ENCODE assay signal across 15 cellular contexts in genomic region chr3:52407779-52408178, GRCh38. TPM values are rescaled to one million over a fixed set of nuclear protein-coding genes. Genes with fewer than 3 reads are reported as not detected.
DNase-seq lines count a peak whose midpoint lies in the region; ATAC-seq and TF ChIP-seq lines count a peak whose summit lies in the region.
"Had no signal": no experiment of that assay in that cellular context is flagged by ENCODE, and none has a peak within 500 bp of the region (broad histone marks: within the 10 kb centered on the region; RNA-seq: fewer than 3 reads in every experiment).

No MANE protein-coding gene starts in this region.

- no peaks in the 10 kb centered on the region for H3K27me3 Mint-ChIP-seq in CD8-positive, alpha-beta T cell (ENCODE audit: low read depth)
- H3K27me3 Mint-ChIP-seq in brain (peaks cover 7% of the 10 kb centered on the region), nephron progenitor cell (ENCODE audit: low read depth, poor library complexity) (peaks cover 3% of the 10 kb centered on the region)

- peaks cover 43% of the 10 kb centered on the region for H3K4me1 Mint-ChIP-seq in CD8-positive, alpha-beta T cell (ENCODE audit: low read depth)
- H3K4me1 Mint-ChIP-seq in brain (peaks cover 35% of the 10 kb centered on the region), nephron progenitor cell (peaks cover 36% of the 10 kb centered on the region)

- H3K4me3 Mint-ChIP-seq in CD8-positive, alpha-beta T cell, result peak overlapping the region; percentile 89
- H3K4me3 Mint-ChIP-seq in brain (peak overlapping the region; percentile 89 to 96 (median 92)), nephron progenitor cell (peak overlapping the region; percentile 95)

- H3K36me3 Mint-ChIP-seq in CD8-positive, alpha-beta T cell, result peaks cover 55% of the 10 kb centered on the region
- H3K36me3 Mint-ChIP-seq in brain (peaks cover 49% of the 10 kb centered on the region), nephron progenitor cell (ENCODE audit: low read depth) (peaks cover 42% of the 10 kb centered on the region)

- intact Hi-C loops in CD8-positive, alpha-beta T cell (cut with DNase I, micrococcal nuclease), result loop anchor here in 1 of 2 experiments (2.0 to 5.0 kb wide), 2 partner anchors 411 to 720 kb away; no protein-coding TSS in a partner anchor

- no peaks in the 10 kb centered on the region for H3K27me3 ChIP-seq in CD8-positive, alpha-beta T cell (ENCODE audit: insufficient read depth, low read length)
- H3K27me3 ChIP-seq: MG63 had no signal

- TF ChIP-seq CTCF in CD8-positive, alpha-beta T cell (IDR thresholded peaks at IDR 0.05), result no peak
- TF ChIP-seq CTCF in brain (conservative IDR thresholded peaks at IDR 0.05) (no peak), nephron progenitor cell (IDR thresholded peaks at IDR 0.05) (no peak)

- CTCF ChIA-PET in CD8-positive, alpha-beta T cell (lab: Charles Lee), result interaction anchor here (1.1 to 3.7 kb wide), 2 partner anchors 39 to 175 kb away, joined by 3 to 15 read pairs; no protein-coding TSS in a partner anchor

- TF ChIP-seq RAD21 in Ishikawa (IDR thresholded peaks at IDR 0.05; ENCODE audit: low read depth), result no peak

- no peak for ATAC-seq in CD8-positive, alpha-beta T cell

- peak overlapping the region; percentile 46 for H3K27ac Mint-ChIP-seq in CD8-positive, alpha-beta T cell
- H3K27ac Mint-ChIP-seq in brain (peak overlapping the region in 2 of 5 experiments; percentile 88 to 92), nephron progenitor cell (peak overlapping the region; percentile 32)

- no peak overlapping the region for H3K27ac ChIP-seq in CD8-positive, alpha-beta T cell (ENCODE audit: low read depth, low read length)
- H3K27ac ChIP-seq: HL-60, PC-9 had no signal

- peaks cover 46% of the 10 kb centered on the region for H3K4me1 ChIP-seq in CD8-positive, alpha-beta T cell (ENCODE audit: insufficient read depth, low read length)

- no peaks in the 10 kb centered on the region for H3K9me3 ChIP-seq in CD8-positive, alpha-beta T cell (ENCODE audit: low read length)
- H3K9me3 ChIP-seq: Caco-2, MG63 had no signal

- peaks cover 49% of the 10 kb centered on the region for H3K36me3 ChIP-seq in CD8-positive, alpha-beta T cell (ENCODE audit: insufficient read depth, low read length)

- no peak for DNase-seq in CD8-positive, alpha-beta T cell
- DNase-seq in nephron progenitor cell (no peak), NCI-H1436 (lab: John Stamatoyannopoulos, UW) (no peak), glomerular visceral epithelial cell (ENCODE audit: extremely low spot score) (no peak), EL (no peak)
- DNase-seq: Caco-2, MG63, midbrain, NCI-H446 treated with DMSO at 0.1 percent for 48 hours, PC-9, T-helper 9 cell had no signal

- POLR2A ChIA-PET in CD8-positive, alpha-beta T cell (lab: Charles Lee), result interaction anchor here (0.9 kb wide), 1 partner anchor 9 kb away, joined by 4 read pairs; no protein-coding TSS in a partner anchor

- no peak overlapping the region for H3K4me3 ChIP-seq in CD8-positive, alpha-beta T cell (ENCODE audit: low read depth, low read length)
- H3K4me3 ChIP-seq: MG63, PC-9 had no signal

- TF ChIP-seq EP300 in Ishikawa (IDR thresholded peaks at IDR 0.05; ENCODE audit: borderline replicate concordance), result no peak

- no peaks in the 10 kb centered on the region for H3K9me3 Mint-ChIP-seq in CD8-positive, alpha-beta T cell
- H3K9me3 Mint-ChIP-seq in brain (no peaks in the 10 kb centered on the region), nephron progenitor cell (no peaks in the 10 kb centered on the region)

TF ChIP-seq in Ishikawa, 13 proteins besides CTCF, POLR2A, EP300 and RAD21:
- no peak for TF ChIP-seq EGR1 (IDR thresholded peaks at IDR 0.05)
- TF ChIP-seq MAX (IDR thresholded peaks at IDR 0.05), result no peak
- no peak for TF ChIP-seq TCF12 (IDR thresholded peaks at IDR 0.05; ENCODE audit: low read depth)
- TF ChIP-seq NFIC (IDR thresholded peaks at IDR 0.05), result peak; percentile 34; the same call in 1 of the 2 replicates
- no peak for TF ChIP-seq REST (IDR thresholded peaks at IDR 0.05; ENCODE audit: low read depth)
- TF ChIP-seq FOXM1 (IDR thresholded peaks at IDR 0.05; ENCODE audit: borderline replicate concordance, low read depth), result no peak
- TF ChIP-seq USF1 (IDR thresholded peaks at IDR 0.05), result no peak
- TF ChIP-seq TEAD4 (IDR thresholded peaks at IDR 0.05), result no peak

RNA-seq across cellular contexts. Expression of gene BAP1, which starts 2.0 kb away (rescaled TPM):
- 100 to 1,000 TPM; 166 to 188 TPM for total RNA-seq in CD8-positive, alpha-beta T cell
- 74.2 TPM for polyA plus RNA-seq in brain (ENCODE audit: insufficient read depth, low read depth, low replicate concordance)

RNA-seq across cellular contexts. Expression of gene PHF7, which starts 2.7 kb away (rescaled TPM):
- total RNA-seq in CD8-positive, alpha-beta T cell, result 10 to 100 TPM; 10.2 to 11.6 TPM
- polyA plus RNA-seq in brain (ENCODE audit: insufficient read depth, low read depth, low replicate concordance), result 10.9 TPM

RNA-seq across cellular contexts. Expression of gene SEMA3G, which starts 37.1 kb away (rescaled TPM):
- total RNA-seq in CD8-positive, alpha-beta T cell, result under 1 TPM in 1 of 2 experiments, not detected in 1; 0.05 TPM
- polyA plus RNA-seq in brain (ENCODE audit: insufficient read depth, low read depth, low replicate concordance), result 5.0 TPM

RNA-seq across cellular contexts. Expression of gene TNNC1, which starts 46.1 kb away (rescaled TPM):
- 1 to 10 TPM; 3.8 to 4.3 TPM for total RNA-seq in CD8-positive, alpha-beta T cell
- polyA plus RNA-seq in brain (ENCODE audit: insufficient read depth, low read depth, low replicate concordance), result not detected
- total RNA-seq: endothelial cell of umbilical vein had no signal

RNA-seq across cellular contexts. Expression of gene NISCH, which starts 47.6 kb away (rescaled TPM):
- total RNA-seq in CD8-positive, alpha-beta T cell, result 100 to 1,000 TPM; 150 to 163 TPM
- 51.3 TPM for polyA plus RNA-seq in brain (ENCODE audit: insufficient read depth, low read depth, low replicate concordance)
